ENCODE assay signal across 32 cellular contexts in the genomic region with DNA sequence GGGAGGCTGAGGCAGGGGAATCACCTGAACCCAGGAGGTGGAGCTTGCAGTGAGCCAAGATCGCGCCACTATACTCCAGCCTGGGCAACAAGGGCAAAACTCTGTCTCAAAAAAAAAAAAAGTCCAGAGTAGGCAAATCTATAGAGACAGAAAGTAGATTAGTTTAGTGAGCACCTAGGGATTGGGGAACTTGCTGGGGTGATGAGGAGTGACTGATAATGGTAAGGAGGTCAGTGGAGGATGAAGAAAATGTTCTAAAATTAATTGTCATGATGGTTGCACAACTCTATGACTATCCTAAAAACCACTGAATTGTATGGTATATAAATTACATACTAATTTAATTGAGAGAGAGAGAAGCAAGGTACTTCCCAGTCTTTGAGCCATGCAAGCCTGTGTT. TPM values are rescaled to one million over a fixed set of nuclear protein-coding genes. Genes with fewer than 3 reads are reported as not detected.
"Had no signal": no experiment of that assay in that cellular context is flagged by ENCODE, and none has a peak within 500 bp of the region (broad histone marks: within the 10 kb centered on the region; RNA-seq: fewer than 3 reads in every experiment).

No MANE protein-coding gene starts in this region.

- H3K4me3 Mint-ChIP-seq: effector memory CD8-positive, alpha-beta T cell; naive thymus-derived CD4-positive, alpha-beta T cell; nephron; neural progenitor cell; stimulated activated effector memory CD8-positive, alpha-beta T cell treated with anti-CD3 and anti-CD28 coated beads, Interleukin-12 subunit alpha, Interleukin-12 subunit beta, amount 100 ng/mL, for 72 hours; type B pancreatic cell had no signal

- ATAC-seq: effector memory CD8-positive, alpha-beta T cell; heart right ventricle; left cardiac atrium; left lung; naive thymus-derived CD4-positive, alpha-beta T cell; sciatic nerve; stimulated activated effector memory CD8-positive, alpha-beta T cell treated with anti-CD3 and anti-CD28 coated beads, Interleukin-12 subunit alpha, Interleukin-12 subunit beta, amount 100 ng/mL, for 72 hours had no signal

- DNase-seq: effector memory CD8-positive, alpha-beta T cell; erythroblast; esophagus squamous epithelium; foreskin melanocyte; glutamatergic neuron; heart right ventricle; hippocampal formation; left cardiac atrium; left lung; mesendoderm; midbrain; naive thymus-derived CD4-positive, alpha-beta T cell; stimulated activated CD4-positive, alpha-beta T cell treated with anti-CD3 and anti-CD28 coated beads, Interleukin-12 subunit alpha, Interleukin-12 subunit beta, amount 100 ng/mL, for 4 hours; stimulated activated CD4-positive, alpha-beta T cell treated with anti-CD3 and anti-CD28 coated beads, Interleukin-1b, Interleukin-23, amount 100 ng/mL, for 48 hours; stimulated activated CD4-positive, alpha-beta T cell treated with anti-CD3 and anti-CD28 coated beads, Interleukin-4, amount 100 ng/mL, for 24 hours; substantia nigra; testis; tibial artery had no signal

- H3K4me1 Mint-ChIP-seq: naive thymus-derived CD4-positive, alpha-beta T cell; nephron; stimulated activated effector memory CD8-positive, alpha-beta T cell treated with anti-CD3 and anti-CD28 coated beads, Interleukin-12 subunit alpha, Interleukin-12 subunit beta, amount 100 ng/mL, for 72 hours had no signal

- H3K9me3 Mint-ChIP-seq: effector memory CD8-positive, alpha-beta T cell; nephron; neural progenitor cell; stimulated activated effector memory CD8-positive, alpha-beta T cell treated with anti-CD3 and anti-CD28 coated beads, Interleukin-12 subunit alpha, Interleukin-12 subunit beta, amount 100 ng/mL, for 72 hours; type B pancreatic cell had no signal

- H3K27ac Mint-ChIP-seq: effector memory CD8-positive, alpha-beta T cell; naive thymus-derived CD4-positive, alpha-beta T cell; nephron; neural progenitor cell; progenitor cell of endocrine pancreas; stimulated activated effector memory CD8-positive, alpha-beta T cell treated with anti-CD3 and anti-CD28 coated beads, Interleukin-12 subunit alpha, Interleukin-12 subunit beta, amount 100 ng/mL, for 72 hours; type B pancreatic cell had no signal

- H3K36me3 Mint-ChIP-seq: naive thymus-derived CD4-positive, alpha-beta T cell; neural progenitor cell; stimulated activated effector memory CD8-positive, alpha-beta T cell treated with anti-CD3 and anti-CD28 coated beads, Interleukin-12 subunit alpha, Interleukin-12 subunit beta, amount 100 ng/mL, for 72 hours; type B pancreatic cell had no signal

RNA-seq across cellular contexts. Expression of a gene that starts 27.8 kb away (rescaled TPM):
- total RNA-seq: dermis microvascular lymphatic vessel endothelial cell; esophagus squamous epithelium; heart right ventricle; kidney epithelial cell; left cardiac atrium; left lung; lower leg skin; lung microvascular endothelial cell; naive thymus-derived CD4-positive, alpha-beta T cell; osteoblast; progenitor cell of endocrine pancreas; right atrium auricular region; sciatic nerve; smooth muscle cell; urinary bladder had no signal
